In the genomic region with DNA sequence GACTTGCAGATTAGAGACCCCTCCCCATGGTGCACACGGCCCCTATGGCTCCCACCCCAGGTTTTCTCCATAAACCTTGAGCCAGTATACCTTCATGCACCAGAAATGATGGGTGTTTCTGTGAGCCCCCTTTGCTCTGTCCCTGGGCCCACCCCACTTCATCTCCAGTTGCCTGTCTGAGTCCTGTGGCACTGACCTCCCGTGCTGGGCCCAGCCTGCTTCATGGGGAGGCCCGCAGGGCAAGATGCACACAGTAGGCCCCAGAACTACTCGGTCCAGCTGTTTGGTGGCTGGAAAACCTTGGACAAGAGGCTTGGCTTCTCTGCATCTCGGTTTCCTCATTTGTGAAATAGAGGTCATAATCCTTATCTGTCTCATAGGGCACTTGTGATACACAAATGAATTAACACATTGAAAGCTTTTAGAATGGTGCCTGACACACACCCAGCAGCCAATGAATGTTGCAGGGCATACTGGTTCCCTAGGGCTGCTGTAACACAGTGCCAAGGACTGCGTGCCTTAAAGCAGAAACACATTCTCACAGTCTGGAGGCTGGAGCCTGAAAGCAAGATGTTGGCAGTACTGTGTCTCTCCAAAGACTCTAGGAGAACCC, we compare ENCODE assay signal across 19 cellular contexts. TPM values are rescaled to one million over a fixed set of nuclear protein-coding genes. Genes with fewer than 3 reads are reported as not detected.
"Had no signal": no experiment of that assay in that cellular context is flagged by ENCODE, and none has a peak within 500 bp of the region (broad histone marks: within the 10 kb centered on the region; RNA-seq: fewer than 3 reads in every experiment).

No MANE protein-coding gene starts in this region.

- H3K27me3 Mint-ChIP-seq: activated naive CD8-positive, alpha-beta T cell treated with anti-CD3 and anti-CD28 coated beads for 36 hours had no signal

- H3K9me3 Mint-ChIP-seq: activated naive CD8-positive, alpha-beta T cell treated with anti-CD3 and anti-CD28 coated beads for 36 hours had no signal

- H3K36me3 ChIP-seq: upper lobe of right lung had no signal

- DNase-seq: activated CD4-positive, CD25-positive, alpha-beta regulatory T cell treated with anti-CD3 and anti-CD28 coated beads, Interleukin-2, amount 50 U/mL, for 72 hours; activated naive CD8-positive, alpha-beta T cell treated with anti-CD3 and anti-CD28 coated beads for 36 hours; amygdala; effector CD4-positive, alpha-beta T cell; foreskin melanocyte; naive thymus-derived CD8-positive, alpha-beta T cell; right cardiac atrium; stimulated activated CD4-positive, alpha-beta T cell treated with anti-CD3 and anti-CD28 coated beads, Interleukin-4, amount 100 ng/mL, for 4 hours; stimulated activated CD8-positive, alpha-beta memory T cell treated with anti-CD3 and anti-CD28 coated beads, Interleukin-4, amount 100 ng/mL, for 48 hours; stimulated activated naive CD4-positive, alpha-beta T cell treated with Interleukin-2 at 50 U/mL for 16 hours; T-cell; T-helper 9 cell; upper lobe of right lung had no signal

- H3K4me3 ChIP-seq: coronary artery, smooth muscle cell, upper lobe of right lung had no signal

- H3K9me3 ChIP-seq: upper lobe of right lung had no signal

- H3K27me3 ChIP-seq: upper lobe of right lung had no signal

- H3K4me1 Mint-ChIP-seq: activated naive CD8-positive, alpha-beta T cell treated with anti-CD3 and anti-CD28 coated beads for 36 hours; central memory CD8-positive, alpha-beta T cell; naive thymus-derived CD8-positive, alpha-beta T cell; T-cell had no signal

- H3K27ac Mint-ChIP-seq: activated naive CD8-positive, alpha-beta T cell treated with anti-CD3 and anti-CD28 coated beads for 36 hours; naive thymus-derived CD8-positive, alpha-beta T cell; T-cell had no signal

- H3K27ac ChIP-seq: coronary artery, upper lobe of right lung had no signal

- H3K4me3 Mint-ChIP-seq: activated naive CD8-positive, alpha-beta T cell treated with anti-CD3 and anti-CD28 coated beads for 36 hours; activated T-helper 1 cell treated with anti-CD3 and anti-CD28 coated beads, Interleukin-12 subunit alpha, Interleukin-12 subunit beta, Interleukin-2, Interleukin-4 antibody, amounts not matched to agents 30 ng/mL and 10 ng/mL and 1 ng/mL, durations not matched to agents 14 hours and 24 hours and 36 hours; brain; central memory CD8-positive, alpha-beta T cell; naive thymus-derived CD8-positive, alpha-beta T cell; T-cell had no signal

- H3K36me3 Mint-ChIP-seq: activated naive CD8-positive, alpha-beta T cell treated with anti-CD3 and anti-CD28 coated beads for 36 hours; naive thymus-derived CD8-positive, alpha-beta T cell; T-cell had no signal

- H3K4me2 ChIP-seq: smooth muscle cell had no signal

RNA-seq across cellular contexts. Expression of gene SH3BP4, which starts 58.4 kb away (rescaled TPM):
- total RNA-seq: activated CD8-positive, alpha-beta memory T cell treated with anti-CD3 and anti-CD28 coated beads for 36 hours had no signal
